In the genomic region with DNA sequence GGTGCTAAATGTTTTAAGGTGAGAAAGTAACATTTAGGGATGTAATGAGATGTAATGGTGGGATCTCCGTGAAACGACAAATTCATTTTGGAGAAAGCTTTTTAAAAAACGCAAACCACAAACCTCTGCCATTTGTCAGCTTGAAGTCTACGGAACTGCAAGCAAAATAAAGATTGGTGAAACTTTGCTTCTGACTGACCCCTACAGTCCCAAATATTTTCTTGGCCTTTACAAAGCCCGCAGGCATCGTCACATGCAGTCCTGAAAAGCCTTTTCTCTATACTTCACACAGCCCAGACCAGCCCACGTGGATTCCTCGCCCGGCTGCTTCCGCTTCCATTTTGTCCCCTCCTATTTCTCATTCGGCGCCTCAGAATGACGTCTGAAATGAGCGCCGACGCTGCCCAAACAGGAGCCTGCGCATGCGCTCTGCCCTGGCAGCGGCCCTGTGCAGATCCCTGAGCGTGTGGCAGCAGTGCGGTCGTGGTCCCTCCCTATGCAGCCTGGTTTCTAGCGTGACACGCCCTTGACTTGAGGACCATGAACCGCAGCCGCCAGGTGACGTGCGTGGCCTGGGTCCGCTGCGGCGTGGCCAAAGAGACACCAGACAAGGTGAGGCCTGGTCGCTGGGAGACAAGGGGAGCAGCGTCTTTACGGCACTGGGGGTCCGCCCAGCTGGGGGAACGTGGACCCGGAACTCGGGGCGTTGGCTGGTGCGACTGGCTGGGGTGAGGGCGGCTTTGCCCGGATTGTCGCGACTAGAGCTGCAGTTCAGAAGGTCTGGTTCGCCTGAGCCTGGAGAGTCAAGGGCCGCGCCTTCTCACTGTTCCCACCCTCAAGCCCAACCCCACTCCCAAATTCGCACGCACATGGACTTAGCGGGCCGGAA, we compare ENCODE assay signal across 1 cellular context.
TF ChIP-seq lines count a peak whose summit lies in the region.

A gene (plus strand): TSS at position 440 of the 889 bp plus-strand sequence. CDS start 101 bp downstream, at position 541.

TF ChIP-seq in GM12878, 131 proteins besides CTCF, POLR2A, EP300 and RAD21 (continued from another document and continues in another):
- TF ChIP-seq, protein P1, sequence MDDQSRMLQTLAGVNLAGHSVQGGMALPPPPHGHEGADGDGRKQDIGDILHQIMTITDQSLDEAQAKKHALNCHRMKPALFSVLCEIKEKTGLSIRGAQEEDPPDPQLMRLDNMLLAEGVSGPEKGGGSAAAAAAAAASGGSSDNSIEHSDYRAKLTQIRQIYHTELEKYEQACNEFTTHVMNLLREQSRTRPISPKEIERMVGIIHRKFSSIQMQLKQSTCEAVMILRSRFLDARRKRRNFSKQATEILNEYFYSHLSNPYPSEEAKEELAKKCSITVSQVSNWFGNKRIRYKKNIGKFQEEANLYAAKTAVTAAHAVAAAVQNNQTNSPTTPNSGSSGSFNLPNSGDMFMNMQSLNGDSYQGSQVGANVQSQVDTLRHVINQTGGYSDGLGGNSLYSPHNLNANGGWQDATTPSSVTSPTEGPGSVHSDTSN (IDR thresholded peaks at IDR 0.05; ENCODE audit: insufficient replicate concordance, low read depth, low read length): no peak
- TF ChIP-seq SIN3A (IDR thresholded peaks at IDR 0.05; ENCODE audit: low read depth, low read length) (peak; percentile 95), GABPA (IDR thresholded peaks at IDR 0.05; ENCODE audit: low read depth) (0 out of 2 replicates have a peak, but pooled peaks have one; percentile 21), CREM (IDR thresholded peaks at IDR 0.05; ENCODE audit: low read depth) (peak; percentile 100), HDAC6 (IDR thresholded peaks at IDR 0.05; ENCODE audit: unreplicated experiment) (no peak), KAT2A (conservative IDR thresholded peaks at IDR 0.05; ENCODE audit: control insufficient read depth, low read depth, low read length) (no peak), BRCA1 (IDR thresholded peaks at IDR 0.05; ENCODE audit: low read depth, low read length) (no peak), ESRRA (IDR thresholded peaks at IDR 0.05; ENCODE audit: low read length) (no peak), RUNX3 (IDR thresholded peaks at IDR 0.05; ENCODE audit: low read length) (peak; percentile 47), MXI1 (IDR thresholded peaks at IDR 0.05; ENCODE audit: low read depth, low read length) (peak; percentile 100), TARDBP (IDR thresholded peaks at IDR 0.05; ENCODE audit: borderline replicate concordance) (no peak; the same call in 1 of the 2 replicates), STAT3 (IDR thresholded peaks at IDR 0.05; ENCODE audit: low read depth, low read length) (no peak), CBFB (IDR thresholded peaks at IDR 0.05; ENCODE audit: low read depth) (peak; percentile 67), NR2C1 (IDR thresholded peaks at IDR 0.05) (no peak), NRF1 (conservative IDR thresholded peaks at IDR 0.05; ENCODE audit: low read depth, low read length) (peak; percentile 91), HCFC1 (IDR thresholded peaks at IDR 0.05; ENCODE audit: low read length) (peak; percentile 84), NFXL1 (IDR thresholded peaks at IDR 0.05; ENCODE audit: borderline replicate concordance) (no peak), HDAC2 (IDR thresholded peaks at IDR 0.05) (peak; percentile 79; the same call in 1 of the 2 replicates), WRNIP1 (IDR thresholded peaks at IDR 0.05; ENCODE audit: borderline replicate concordance, low read depth, low read length) (no peak), MYC (IDR thresholded peaks at IDR 0.05; ENCODE audit: insufficient read depth, insufficient read length, insufficient replicate concordance, low read length, severe bottlenecking) (peak; percentile 76), CREB1 (IDR thresholded peaks at IDR 0.05; ENCODE audit: low read depth) (peak; percentile 99), SREBF1 (IDR thresholded peaks at IDR 0.05; ENCODE audit: low read length) (no peak), SUPT20H (IDR thresholded peaks at IDR 0.05; ENCODE audit: borderline replicate concordance, control insufficient read depth, low read depth, low read length) (no peak), ZZZ3 (IDR thresholded peaks at IDR 0.05; ENCODE audit: control insufficient read depth, insufficient read length, low read depth) (no peak), FOXM1 (IDR thresholded peaks at IDR 0.05; ENCODE audit: low read depth, low read length) (no peak; the same call in 1 of the 2 replicates), TAF1 (IDR thresholded peaks at IDR 0.05; ENCODE audit: borderline replicate concordance, low read depth, low read length) (peak; percentile 80; the same call in 1 of the 2 replicates), TCF3 (IDR thresholded peaks at IDR 0.05; ENCODE audit: borderline replicate concordance, insufficient read depth, low read depth, low read length) (no peak), TBL1XR1 (IDR thresholded peaks at IDR 0.05; ENCODE audit: low read depth, low read length) (no peak), PAX8 (IDR thresholded peaks at IDR 0.05) (peak; percentile 86), RELA (IDR thresholded peaks at IDR 0.05; ENCODE audit: borderline replicate concordance, partially characterized antibody) (peak; percentile 47), CEBPB (IDR thresholded peaks at IDR 0.05; ENCODE audit: borderline replicate concordance in 1 of 2, low read depth in 2 of 2, low read length in 2 of 2) (no peak), TCF7 (IDR thresholded peaks at IDR 0.05; ENCODE audit: borderline replicate concordance) (no peak), NFIC (IDR thresholded peaks at IDR 0.05; ENCODE audit: low read depth, low read length) (peak; percentile 37; the same call in 1 of the 2 replicates), CHD1 (IDR thresholded peaks at IDR 0.05; ENCODE audit: low read depth, low read length) (peak; percentile 66; the same call in 1 of the 2 replicates)
- TF ChIP-seq, protein P2, sequence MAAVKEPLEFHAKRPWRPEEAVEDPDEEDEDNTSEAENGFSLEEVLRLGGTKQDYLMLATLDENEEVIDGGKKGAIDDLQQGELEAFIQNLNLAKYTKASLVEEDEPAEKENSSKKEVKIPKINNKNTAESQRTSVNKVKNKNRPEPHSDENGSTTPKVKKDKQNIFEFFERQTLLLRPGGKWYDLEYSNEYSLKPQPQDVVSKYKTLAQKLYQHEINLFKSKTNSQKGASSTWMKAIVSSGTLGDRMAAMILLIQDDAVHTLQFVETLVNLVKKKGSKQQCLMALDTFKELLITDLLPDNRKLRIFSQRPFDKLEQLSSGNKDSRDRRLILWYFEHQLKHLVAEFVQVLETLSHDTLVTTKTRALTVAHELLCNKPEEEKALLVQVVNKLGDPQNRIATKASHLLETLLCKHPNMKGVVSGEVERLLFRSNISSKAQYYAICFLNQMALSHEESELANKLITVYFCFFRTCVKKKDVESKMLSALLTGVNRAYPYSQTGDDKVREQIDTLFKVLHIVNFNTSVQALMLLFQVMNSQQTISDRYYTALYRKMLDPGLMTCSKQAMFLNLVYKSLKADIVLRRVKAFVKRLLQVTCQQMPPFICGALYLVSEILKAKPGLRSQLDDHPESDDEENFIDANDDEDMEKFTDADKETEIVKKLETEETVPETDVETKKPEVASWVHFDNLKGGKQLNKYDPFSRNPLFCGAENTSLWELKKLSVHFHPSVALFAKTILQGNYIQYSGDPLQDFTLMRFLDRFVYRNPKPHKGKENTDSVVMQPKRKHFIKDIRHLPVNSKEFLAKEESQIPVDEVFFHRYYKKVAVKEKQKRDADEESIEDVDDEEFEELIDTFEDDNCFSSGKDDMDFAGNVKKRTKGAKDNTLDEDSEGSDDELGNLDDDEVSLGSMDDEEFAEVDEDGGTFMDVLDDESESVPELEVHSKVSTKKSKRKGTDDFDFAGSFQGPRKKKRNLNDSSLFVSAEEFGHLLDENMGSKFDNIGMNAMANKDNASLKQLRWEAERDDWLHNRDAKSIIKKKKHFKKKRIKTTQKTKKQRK (IDR thresholded peaks at IDR 0.05; ENCODE audit: low read depth, low read length): no peak
- TF ChIP-seq, protein P3, sequence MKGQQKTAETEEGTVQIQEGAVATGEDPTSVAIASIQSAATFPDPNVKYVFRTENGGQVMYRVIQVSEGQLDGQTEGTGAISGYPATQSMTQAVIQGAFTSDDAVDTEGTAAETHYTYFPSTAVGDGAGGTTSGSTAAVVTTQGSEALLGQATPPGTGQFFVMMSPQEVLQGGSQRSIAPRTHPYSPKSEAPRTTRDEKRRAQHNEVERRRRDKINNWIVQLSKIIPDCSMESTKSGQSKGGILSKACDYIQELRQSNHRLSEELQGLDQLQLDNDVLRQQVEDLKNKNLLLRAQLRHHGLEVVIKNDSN (IDR thresholded peaks at IDR 0.05; ENCODE audit: borderline replicate concordance, extremely low read length, insufficient read depth, low read depth, low read length): no peak
- TF ChIP-seq, protein P4, sequence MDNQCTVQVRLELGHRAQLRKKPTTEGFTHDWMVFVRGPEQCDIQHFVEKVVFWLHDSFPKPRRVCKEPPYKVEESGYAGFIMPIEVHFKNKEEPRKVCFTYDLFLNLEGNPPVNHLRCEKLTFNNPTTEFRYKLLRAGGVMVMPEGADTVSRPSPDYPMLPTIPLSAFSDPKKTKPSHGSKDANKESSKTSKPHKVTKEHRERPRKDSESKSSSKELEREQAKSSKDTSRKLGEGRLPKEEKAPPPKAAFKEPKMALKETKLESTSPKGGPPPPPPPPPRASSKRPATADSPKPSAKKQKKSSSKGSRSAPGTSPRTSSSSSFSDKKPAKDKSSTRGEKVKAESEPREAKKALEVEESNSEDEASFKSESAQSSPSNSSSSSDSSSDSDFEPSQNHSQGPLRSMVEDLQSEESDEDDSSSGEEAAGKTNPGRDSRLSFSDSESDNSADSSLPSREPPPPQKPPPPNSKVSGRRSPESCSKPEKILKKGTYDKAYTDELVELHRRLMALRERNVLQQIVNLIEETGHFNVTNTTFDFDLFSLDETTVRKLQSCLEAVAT (IDR thresholded peaks at IDR 0.05): peak; percentile 98
- TF ChIP-seq, protein P5, sequence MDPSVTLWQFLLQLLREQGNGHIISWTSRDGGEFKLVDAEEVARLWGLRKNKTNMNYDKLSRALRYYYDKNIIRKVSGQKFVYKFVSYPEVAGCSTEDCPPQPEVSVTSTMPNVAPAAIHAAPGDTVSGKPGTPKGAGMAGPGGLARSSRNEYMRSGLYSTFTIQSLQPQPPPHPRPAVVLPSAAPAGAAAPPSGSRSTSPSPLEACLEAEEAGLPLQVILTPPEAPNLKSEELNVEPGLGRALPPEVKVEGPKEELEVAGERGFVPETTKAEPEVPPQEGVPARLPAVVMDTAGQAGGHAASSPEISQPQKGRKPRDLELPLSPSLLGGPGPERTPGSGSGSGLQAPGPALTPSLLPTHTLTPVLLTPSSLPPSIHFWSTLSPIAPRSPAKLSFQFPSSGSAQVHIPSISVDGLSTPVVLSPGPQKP (IDR thresholded peaks at IDR 0.05; ENCODE audit: low read depth, low read length): no peak
- TF ChIP-seq, protein P6, sequence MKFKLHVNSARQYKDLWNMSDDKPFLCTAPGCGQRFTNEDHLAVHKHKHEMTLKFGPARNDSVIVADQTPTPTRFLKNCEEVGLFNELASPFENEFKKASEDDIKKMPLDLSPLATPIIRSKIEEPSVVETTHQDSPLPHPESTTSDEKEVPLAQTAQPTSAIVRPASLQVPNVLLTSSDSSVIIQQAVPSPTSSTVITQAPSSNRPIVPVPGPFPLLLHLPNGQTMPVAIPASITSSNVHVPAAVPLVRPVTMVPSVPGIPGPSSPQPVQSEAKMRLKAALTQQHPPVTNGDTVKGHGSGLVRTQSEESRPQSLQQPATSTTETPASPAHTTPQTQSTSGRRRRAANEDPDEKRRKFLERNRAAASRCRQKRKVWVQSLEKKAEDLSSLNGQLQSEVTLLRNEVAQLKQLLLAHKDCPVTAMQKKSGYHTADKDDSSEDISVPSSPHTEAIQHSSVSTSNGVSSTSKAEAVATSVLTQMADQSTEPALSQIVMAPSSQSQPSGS (IDR thresholded peaks at IDR 0.05; ENCODE audit: low read length): no peak
- TF ChIP-seq, protein P7, sequence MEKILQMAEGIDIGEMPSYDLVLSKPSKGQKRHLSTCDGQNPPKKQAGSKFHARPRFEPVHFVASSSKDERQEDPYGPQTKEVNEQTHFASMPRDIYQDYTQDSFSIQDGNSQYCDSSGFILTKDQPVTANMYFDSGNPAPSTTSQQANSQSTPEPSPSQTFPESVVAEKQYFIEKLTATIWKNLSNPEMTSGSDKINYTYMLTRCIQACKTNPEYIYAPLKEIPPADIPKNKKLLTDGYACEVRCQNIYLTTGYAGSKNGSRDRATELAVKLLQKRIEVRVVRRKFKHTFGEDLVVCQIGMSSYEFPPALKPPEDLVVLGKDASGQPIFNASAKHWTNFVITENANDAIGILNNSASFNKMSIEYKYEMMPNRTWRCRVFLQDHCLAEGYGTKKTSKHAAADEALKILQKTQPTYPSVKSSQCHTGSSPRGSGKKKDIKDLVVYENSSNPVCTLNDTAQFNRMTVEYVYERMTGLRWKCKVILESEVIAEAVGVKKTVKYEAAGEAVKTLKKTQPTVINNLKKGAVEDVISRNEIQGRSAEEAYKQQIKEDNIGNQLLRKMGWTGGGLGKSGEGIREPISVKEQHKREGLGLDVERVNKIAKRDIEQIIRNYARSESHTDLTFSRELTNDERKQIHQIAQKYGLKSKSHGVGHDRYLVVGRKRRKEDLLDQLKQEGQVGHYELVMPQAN (conservative IDR thresholded peaks at IDR 0.05): peak; percentile 74
- TF ChIP-seq, protein P8, sequence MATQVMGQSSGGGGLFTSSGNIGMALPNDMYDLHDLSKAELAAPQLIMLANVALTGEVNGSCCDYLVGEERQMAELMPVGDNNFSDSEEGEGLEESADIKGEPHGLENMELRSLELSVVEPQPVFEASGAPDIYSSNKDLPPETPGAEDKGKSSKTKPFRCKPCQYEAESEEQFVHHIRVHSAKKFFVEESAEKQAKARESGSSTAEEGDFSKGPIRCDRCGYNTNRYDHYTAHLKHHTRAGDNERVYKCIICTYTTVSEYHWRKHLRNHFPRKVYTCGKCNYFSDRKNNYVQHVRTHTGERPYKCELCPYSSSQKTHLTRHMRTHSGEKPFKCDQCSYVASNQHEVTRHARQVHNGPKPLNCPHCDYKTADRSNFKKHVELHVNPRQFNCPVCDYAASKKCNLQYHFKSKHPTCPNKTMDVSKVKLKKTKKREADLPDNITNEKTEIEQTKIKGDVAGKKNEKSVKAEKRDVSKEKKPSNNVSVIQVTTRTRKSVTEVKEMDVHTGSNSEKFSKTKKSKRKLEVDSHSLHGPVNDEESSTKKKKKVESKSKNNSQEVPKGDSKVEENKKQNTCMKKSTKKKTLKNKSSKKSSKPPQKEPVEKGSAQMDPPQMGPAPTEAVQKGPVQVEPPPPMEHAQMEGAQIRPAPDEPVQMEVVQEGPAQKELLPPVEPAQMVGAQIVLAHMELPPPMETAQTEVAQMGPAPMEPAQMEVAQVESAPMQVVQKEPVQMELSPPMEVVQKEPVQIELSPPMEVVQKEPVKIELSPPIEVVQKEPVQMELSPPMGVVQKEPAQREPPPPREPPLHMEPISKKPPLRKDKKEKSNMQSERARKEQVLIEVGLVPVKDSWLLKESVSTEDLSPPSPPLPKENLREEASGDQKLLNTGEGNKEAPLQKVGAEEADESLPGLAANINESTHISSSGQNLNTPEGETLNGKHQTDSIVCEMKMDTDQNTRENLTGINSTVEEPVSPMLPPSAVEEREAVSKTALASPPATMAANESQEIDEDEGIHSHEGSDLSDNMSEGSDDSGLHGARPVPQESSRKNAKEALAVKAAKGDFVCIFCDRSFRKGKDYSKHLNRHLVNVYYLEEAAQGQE (IDR thresholded peaks at IDR 0.05; ENCODE audit: low read depth, low read length): no peak
- TF ChIP-seq, protein P9, sequence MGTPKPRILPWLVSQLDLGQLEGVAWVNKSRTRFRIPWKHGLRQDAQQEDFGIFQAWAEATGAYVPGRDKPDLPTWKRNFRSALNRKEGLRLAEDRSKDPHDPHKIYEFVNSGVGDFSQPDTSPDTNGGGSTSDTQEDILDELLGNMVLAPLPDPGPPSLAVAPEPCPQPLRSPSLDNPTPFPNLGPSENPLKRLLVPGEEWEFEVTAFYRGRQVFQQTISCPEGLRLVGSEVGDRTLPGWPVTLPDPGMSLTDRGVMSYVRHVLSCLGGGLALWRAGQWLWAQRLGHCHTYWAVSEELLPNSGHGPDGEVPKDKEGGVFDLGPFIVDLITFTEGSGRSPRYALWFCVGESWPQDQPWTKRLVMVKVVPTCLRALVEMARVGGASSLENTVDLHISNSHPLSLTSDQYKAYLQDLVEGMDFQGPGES (IDR thresholded peaks at IDR 0.05): no peak
